Comparison of ENCODE assay signal across 11 cellular contexts in genomic region chr17:2177235-2177811, GRCh38.
DNase-seq lines count a peak whose midpoint lies in the region; ATAC-seq and TF ChIP-seq lines count a peak whose summit lies in the region.
"Had no signal": no experiment of that assay in that cellular context is flagged by ENCODE, and none has a peak within 500 bp of the region (broad histone marks: within the 10 kb centered on the region; RNA-seq: fewer than 3 reads in every experiment).

No MANE protein-coding gene starts in this region.

- peaks cover 21% of the 10 kb centered on the region; the same call in 1 of the 2 replicates for H3K36me3 Mint-ChIP-seq in HFFc6 (ENCODE audit: low read depth)
- H3K36me3 Mint-ChIP-seq in activated CD4-positive, alpha-beta memory T cell treated with anti-CD3 and anti-CD28 coated beads for 36 hours = peaks cover 5% of the 10 kb centered on the region

- H3K27ac ChIP-seq in right cardiac atrium (ENCODE audit: low read length) (peak overlapping the region; percentile 44), gastrocnemius medialis (peak overlapping the region; percentile 28 to 81 (median 74))
- H3K27ac ChIP-seq: WERI-Rb-1 had no signal

- H3K27me3 ChIP-seq in right cardiac atrium (ENCODE audit: control insufficient read depth, insufficient read depth) (no peaks in the 10 kb centered on the region), gastrocnemius medialis (no peaks in the 10 kb centered on the region)

- H3K27ac Mint-ChIP-seq in HFFc6 = peak overlapping the region; percentile 78
- H3K27ac Mint-ChIP-seq in activated CD4-positive, alpha-beta memory T cell treated with anti-CD3 and anti-CD28 coated beads for 36 hours = no peak overlapping the region

- no peaks in the 10 kb centered on the region for H3K36me3 ChIP-seq in gastrocnemius medialis

- no peaks in the 10 kb centered on the region for H3K9me3 Mint-ChIP-seq in HFFc6
- no peaks in the 10 kb centered on the region for H3K9me3 Mint-ChIP-seq in activated CD4-positive, alpha-beta memory T cell treated with anti-CD3 and anti-CD28 coated beads for 36 hours
- H3K9me3 Mint-ChIP-seq: naive B cell had no signal

- H3K9me3 ChIP-seq in right cardiac atrium (ENCODE audit: control insufficient read depth, low read length) (no peaks in the 10 kb centered on the region), gastrocnemius medialis (no peaks in the 10 kb centered on the region)

- 0 out of 2 replicates have a peak, but pooled peaks cover 2% of the 10 kb centered on the region for H3K27me3 Mint-ChIP-seq in HFFc6 (ENCODE audit: insufficient read depth)
- no peaks in the 10 kb centered on the region for H3K27me3 Mint-ChIP-seq in activated CD4-positive, alpha-beta memory T cell treated with anti-CD3 and anti-CD28 coated beads for 36 hours
- H3K27me3 Mint-ChIP-seq: naive B cell had no signal

- POLR2A ChIA-PET in activated CD4-positive, alpha-beta memory T cell treated with anti-CD3 and anti-CD28 coated beads for 36 hours (lab: Charles Lee) = no interaction called here

- TF ChIP-seq POLR2A in gastrocnemius medialis (IDR thresholded peaks at IDR 0.05) = no peak

- H3K4me3 Mint-ChIP-seq in HFFc6 = peak overlapping the region; percentile 46
- H3K4me3 Mint-ChIP-seq in activated CD4-positive, alpha-beta memory T cell treated with anti-CD3 and anti-CD28 coated beads for 36 hours = no peak overlapping the region
- H3K4me3 Mint-ChIP-seq: naive B cell had no signal

- H3K4me3 ChIP-seq in right cardiac atrium (ENCODE audit: low read length) = no peak overlapping the region
- no peak overlapping the region for H3K4me3 ChIP-seq in gastrocnemius medialis

- in situ Hi-C loops in gastrocnemius medialis (cut with MboI; ENCODE audit: low sequenced_read_pairs in 4 of 4) = no loop called here

- ATAC-seq in right cardiac atrium = no peak
- no peak for ATAC-seq in gastrocnemius medialis
- no peak for ATAC-seq in HG03280 (IDR thresholded peaks at IDR 0.05; ENCODE audit: unreplicated experiment)
- ATAC-seq in HG03135 (IDR thresholded peaks at IDR 0.05; ENCODE audit: unreplicated experiment) = no peak

- WGBS in right cardiac atrium = 61% methylated on average over 4 of the region's 4 CpGs

- peaks cover 100% of the 10 kb centered on the region for H3K4me1 Mint-ChIP-seq in HFFc6 (ENCODE audit: low read depth)
- no peaks in the 10 kb centered on the region for H3K4me1 Mint-ChIP-seq in activated CD4-positive, alpha-beta memory T cell treated with anti-CD3 and anti-CD28 coated beads for 36 hours (ENCODE audit: low read depth)

- intact Hi-C loops in right cardiac atrium (cut with DNase I) (loop anchor here in 2 of 4 donors (5.0 to 10.0 kb wide), 3 partner anchors 35 to 115 kb away; no protein-coding TSS in a partner anchor), gastrocnemius medialis (cut with DNase I; ENCODE audit: low total_unique reads) (loop anchor here (10.0 kb wide), 1 partner anchor 93 kb away; no protein-coding TSS in a partner anchor)
- intact Hi-C loops in activated CD4-positive, alpha-beta memory T cell treated with anti-CD3 and anti-CD28 coated beads for 36 hours (cut with micrococcal nuclease) = no loop called here

- DNase-seq in HFFc6 (no peak), SHP77 treated with DMSO at 0.1 percent for 48 hours (lab: John Stamatoyannopoulos, UW) (peak; percentile 41), right cardiac atrium (no peak), gastrocnemius medialis (no peak)
- no peak for DNase-seq in activated CD4-positive, alpha-beta memory T cell treated with anti-CD3 and anti-CD28 coated beads for 36 hours
- DNase-seq in central memory CD4-positive, alpha-beta T cell = no peak
- DNase-seq: DMS79 treated with DMSO at 0.1 percent for 48 hours, naive B cell had no signal

- no peak for TF ChIP-seq CTCF in HFFc6 (IDR thresholded peaks at IDR 0.05)
- no peak for TF ChIP-seq CTCF in gastrocnemius medialis (IDR thresholded peaks at IDR 0.05 in 4 of 5, conservative IDR thresholded peaks at IDR 0.05 in 1 of 5)

- H3K4me1 ChIP-seq in right cardiac atrium (ENCODE audit: control insufficient read depth, insufficient read depth, low read length) = peaks cover 56% of the 10 kb centered on the region
- H3K4me1 ChIP-seq in gastrocnemius medialis = peaks cover 93 to 94% of the 10 kb centered on the region in 2 donors

- CTCF ChIA-PET in activated CD4-positive, alpha-beta memory T cell treated with anti-CD3 and anti-CD28 coated beads for 36 hours (lab: Charles Lee) = interaction anchor here (0.6 to 1.5 kb wide), 4 partner anchors 8 to 124 kb away, joined by 3 to 7 read pairs (median 3); no protein-coding TSS in a partner anchor
